ENCODE assay signal across 8 cellular contexts in the genomic region with DNA sequence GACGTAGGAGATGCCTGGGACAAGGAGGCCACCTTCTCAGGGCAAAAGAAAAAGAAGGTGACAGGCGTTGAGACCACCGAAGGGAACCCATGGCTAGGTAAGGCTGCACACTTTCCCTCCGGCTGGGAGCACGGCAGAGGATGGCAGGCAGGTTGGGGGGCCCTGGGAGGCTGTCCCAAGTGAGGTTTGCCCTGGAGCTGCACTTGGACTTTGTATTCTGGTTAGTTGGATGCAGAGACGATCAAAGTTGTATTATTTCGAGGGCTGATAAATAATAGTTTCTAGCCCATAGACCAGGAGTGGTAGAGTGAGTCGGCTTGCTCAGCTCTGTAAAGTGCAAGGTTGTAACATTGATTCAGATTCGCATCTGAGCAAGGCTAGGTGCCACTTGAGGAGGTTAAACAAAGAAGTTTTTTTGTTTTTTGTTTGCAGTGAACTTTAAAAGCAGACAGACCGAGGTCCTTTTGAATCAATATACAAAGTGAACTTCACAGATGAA. TPM values are rescaled to one million over a fixed set of nuclear protein-coding genes. Genes with fewer than 3 reads are reported as not detected.
DNase-seq lines count a peak whose midpoint lies in the region; ATAC-seq lines count a peak whose summit lies in the region.

No MANE protein-coding gene starts in this region.

- no peaks in the 10 kb centered on the region for H3K36me3 Mint-ChIP-seq in activated CD4-positive, alpha-beta T cell treated with anti-CD3 and anti-CD28 coated beads for 36 hours (ENCODE audit: low read depth)
- H3K36me3 Mint-ChIP-seq in activated naive CD8-positive, alpha-beta T cell = no peaks in the 10 kb centered on the region
- peaks cover 0 to 5% (median 3%) of the 10 kb centered on the region in 3 donors for H3K36me3 Mint-ChIP-seq in immature natural killer cell

- POLR2A ChIA-PET in activated CD4-positive, alpha-beta T cell treated with anti-CD3 and anti-CD28 coated beads for 36 hours (lab: Charles Lee) = interaction anchor here (1.7 to 2.3 kb wide), 3 partner anchors 40 to 73 kb away, joined by 7 to 30 read pairs (median 15); a partner anchor contains a TSS

- peaks cover 10% of the 10 kb centered on the region for H3K27me3 Mint-ChIP-seq in activated CD4-positive, alpha-beta T cell treated with anti-CD3 and anti-CD28 coated beads for 36 hours
- peaks cover 7% of the 10 kb centered on the region for H3K27me3 Mint-ChIP-seq in activated naive CD8-positive, alpha-beta T cell
- H3K27me3 Mint-ChIP-seq in immature natural killer cell (ENCODE audit: low read depth in 3 of 3) = peaks cover 2 to 8% (median 4%) of the 10 kb centered on the region in 3 donors

- no peak overlapping the region for H3K27ac Mint-ChIP-seq in activated CD4-positive, alpha-beta T cell treated with anti-CD3 and anti-CD28 coated beads for 36 hours
- peak overlapping the region; percentile 29 for H3K27ac Mint-ChIP-seq in activated naive CD8-positive, alpha-beta T cell
- peak overlapping the region; percentile 18 to 86 (median 58) for H3K27ac Mint-ChIP-seq in immature natural killer cell

- H3K4me3 Mint-ChIP-seq in activated CD4-positive, alpha-beta T cell treated with anti-CD3 and anti-CD28 coated beads for 36 hours = peak overlapping the region; percentile 84
- H3K4me3 Mint-ChIP-seq in activated naive CD8-positive, alpha-beta T cell = peak overlapping the region; percentile 98
- H3K4me3 Mint-ChIP-seq in immature natural killer cell = peak overlapping the region; percentile 82 to 97 (median 90)

- peaks cover 11% of the 10 kb centered on the region for H3K4me1 ChIP-seq in stomach smooth muscle (ENCODE audit: control insufficient read depth, insufficient read depth, low read length)

- no peaks in the 10 kb centered on the region for H3K36me3 ChIP-seq in stomach smooth muscle (ENCODE audit: control insufficient read depth in 2 of 2, insufficient read depth in 2 of 2, low read length in 2 of 2)

- H3K27me3 ChIP-seq in stomach smooth muscle (ENCODE audit: control insufficient read depth in 1 of 2, insufficient read depth in 2 of 2, low read length in 2 of 2) = no peaks in the 10 kb centered on the region

- H3K9me3 Mint-ChIP-seq in activated CD4-positive, alpha-beta T cell treated with anti-CD3 and anti-CD28 coated beads for 36 hours (ENCODE audit: low read depth) = no peaks in the 10 kb centered on the region
- H3K9me3 Mint-ChIP-seq in activated naive CD8-positive, alpha-beta T cell (ENCODE audit: low read depth) = no peaks in the 10 kb centered on the region
- no peaks in the 10 kb centered on the region for H3K9me3 Mint-ChIP-seq in immature natural killer cell

- CTCF ChIA-PET in activated CD4-positive, alpha-beta T cell treated with anti-CD3 and anti-CD28 coated beads for 36 hours (lab: Charles Lee) = interaction anchor here (0.6 to 2.6 kb wide), 8 partner anchors 15 to 1234 kb away, joined by 3 to 11 read pairs (median 4); no protein-coding TSS in a partner anchor

- DNase-seq in activated CD4-positive, alpha-beta T cell treated with anti-CD3 and anti-CD28 coated beads for 36 hours = no peak
- DNase-seq in activated CD4-positive, alpha-beta T cell treated with anti-CD3 and anti-CD28 coated beads for 48 hours = no peak
- DNase-seq in immature natural killer cell = no peak
- no peak for DNase-seq in stimulated activated CD4-positive, alpha-beta T cell treated with anti-CD3 and anti-CD28 coated beads, Interleukin-1b, Interleukin-23, amount 100 ng/mL, for 48 hours
- no peak for DNase-seq in amniotic stem cell (lab: John Stamatoyannopoulos, UW)

- peak overlapping the region; percentile 74 to 86 for H3K9ac ChIP-seq in stomach smooth muscle (ENCODE audit: low read length in 2 of 2)

- peak overlapping the region; percentile 92 for H3K4me3 ChIP-seq in stomach smooth muscle (ENCODE audit: low read length in 2 of 2)

- no peak for ATAC-seq in activated CD4-positive, alpha-beta T cell treated with anti-CD3 and anti-CD28 coated beads for 36 hours
- ATAC-seq in GM21717 (IDR thresholded peaks at IDR 0.05; ENCODE audit: unreplicated experiment) = no peak

- H3K27ac ChIP-seq in stomach smooth muscle (ENCODE audit: low read length) = no peak overlapping the region

- H3K9me3 ChIP-seq in stomach smooth muscle (ENCODE audit: control insufficient read depth in 2 of 2, low read length in 2 of 2) = no peaks in the 10 kb centered on the region

- H3K4me1 Mint-ChIP-seq in activated CD4-positive, alpha-beta T cell treated with anti-CD3 and anti-CD28 coated beads for 36 hours = peaks cover 22% of the 10 kb centered on the region
- H3K4me1 Mint-ChIP-seq in activated naive CD8-positive, alpha-beta T cell (ENCODE audit: low read depth) = peaks cover 29% of the 10 kb centered on the region
- peaks cover 22 to 30% of the 10 kb centered on the region in 2 donors for H3K4me1 Mint-ChIP-seq in immature natural killer cell

- intact Hi-C loops in activated CD4-positive, alpha-beta T cell treated with anti-CD3 and anti-CD28 coated beads for 36 hours (cut with DNase I, micrococcal nuclease) = loop anchor here (1.0 to 5.0 kb wide), 5 partner anchors 40 to 230 kb away; a partner anchor contains a TSS

RNA-seq across cellular contexts. Expression of a gene that starts 0.6 kb away (rescaled TPM):
- 1 to 10 TPM; 2.5 to 2.7 TPM for total RNA-seq in activated CD4-positive, alpha-beta T cell treated with anti-CD3 and anti-CD28 coated beads for 36 hours
- 1 to 10 TPM in 2 of 3 donors, under 1 TPM in 1; 0.76 to 2.8 (median 1.4) TPM for polyA plus RNA-seq in immature natural killer cell

RNA-seq across cellular contexts. Expression of a gene that starts 39.7 kb away (rescaled TPM):
- total RNA-seq in activated CD4-positive, alpha-beta T cell treated with anti-CD3 and anti-CD28 coated beads for 36 hours = 10 to 100 TPM; 55.0 to 65.9 TPM
- polyA plus RNA-seq in immature natural killer cell = 10 to 100 TPM; 12.5 to 21.0 (median 13.2) TPM
